In genomic region chr2:54935389-54935788, GRCh38 we compare ENCODE assay signal across 6 cellular contexts.
"Had no signal": no experiment of that assay in that cellular context is flagged by ENCODE, and none has a peak within 500 bp of the region (broad histone marks: within the 10 kb centered on the region; RNA-seq: fewer than 3 reads in every experiment).

No MANE protein-coding gene starts in this region.

- DNase-seq: IMR-90, KBM-7, KG1 had no signal

- H3K4me2 ChIP-seq: KMS-11 had no signal

- FAIRE-seq: HTR-8/SVneo had no signal

- H3K9ac ChIP-seq: KMS-11 had no signal

- H3K27ac ChIP-seq: HL-60, KMS-11 had no signal
